In genomic region chr16:21820028-21820907, GRCh38 we compare ENCODE assay signal across 8 cellular contexts. TPM values are rescaled to one million over a fixed set of nuclear protein-coding genes. Genes with fewer than 3 reads are reported as not detected.
DNase-seq lines count a peak whose midpoint lies in the region; ATAC-seq and TF ChIP-seq lines count a peak whose summit lies in the region.
"Not testable (repeated sequence)": the region's sequence is repeated elsewhere in the genome, so short reads cannot be mapped to it uniquely, and the experiment has no call there.

No MANE protein-coding gene starts in this region.

- not testable (repeated sequence) for H3K27me3 ChIP-seq in KMS-11 (ENCODE audit: insufficient read depth, low read depth)

- not testable (repeated sequence) for H3K4me3 ChIP-seq in KMS-11 (IDR thresholded peaks at IDR 0.05; ENCODE audit: insufficient read depth, low read depth, low read length)
- H3K4me3 ChIP-seq in fibroblast of the aortic adventitia (ENCODE audit: low read depth, low read length): peak overlapping the region; percentile 72

- H3K4me1 Mint-ChIP-seq in activated T-helper 2 cell treated with anti-CD3 and anti-CD28 coated beads, Interferon-gamma antibody, Interleukin-2, Interleukin-4, amounts not matched to agents 10 μg/mL and 5 μg/mL and 100 μg/mL, durations not matched to agents 14 hours and 24 hours and 36 hours (ENCODE audit: low read depth): peaks cover 18% of the 10 kb centered on the region
- peaks cover 14 to 19% of the 10 kb centered on the region in 2 donors for H3K4me1 Mint-ChIP-seq in natural killer cell treated with Interleukin-12 subunit alpha and Interleukin-12 subunit beta and Interleukin-15 and Interleukin-18, amount 100 ng/mL, for 72 hours (ENCODE audit: low read depth in 2 of 2)

- intact Hi-C loops in activated T-helper 2 cell treated with anti-CD3 and anti-CD28 coated beads, Interferon-gamma antibody, Interleukin-2, Interleukin-4, amounts not matched to agents 10 μg/mL and 5 μg/mL and 100 μg/mL, durations not matched to agents 14 hours and 24 hours and 36 hours (cut with micrococcal nuclease): loop anchor here (10.0 kb wide), 2 partner anchors 125 to 365 kb away; no protein-coding TSS in a partner anchor

- not testable (repeated sequence) for H3K27me3 Mint-ChIP-seq in activated T-helper 2 cell treated with anti-CD3 and anti-CD28 coated beads, Interferon-gamma antibody, Interleukin-2, Interleukin-4, amounts not matched to agents 10 μg/mL and 5 μg/mL and 100 μg/mL, durations not matched to agents 14 hours and 24 hours and 36 hours (ENCODE audit: low read depth); natural killer cell treated with Interleukin-12 subunit alpha and Interleukin-12 subunit beta and Interleukin-15 and Interleukin-18, amount 100 ng/mL, for 72 hours

- peak overlapping the region; percentile 88 for H3K4me3 Mint-ChIP-seq in activated T-helper 2 cell treated with anti-CD3 and anti-CD28 coated beads, Interferon-gamma antibody, Interleukin-2, Interleukin-4, amounts not matched to agents 10 μg/mL and 5 μg/mL and 100 μg/mL, durations not matched to agents 14 hours and 24 hours and 36 hours (ENCODE audit: low read depth)
- H3K4me3 Mint-ChIP-seq in natural killer cell treated with Interleukin-12 subunit alpha and Interleukin-12 subunit beta and Interleukin-15 and Interleukin-18, amount 100 ng/mL, for 72 hours: peak overlapping the region; percentile 92

- peak overlapping the region; percentile 61 for H3K27ac ChIP-seq in KMS-11

- peak; percentile 94 for ATAC-seq in GM21737 (IDR thresholded peaks at IDR 0.05; ENCODE audit: unreplicated experiment)
- peak; percentile 99 for ATAC-seq in natural killer cell treated with Interleukin-12 subunit alpha and Interleukin-12 subunit beta and Interleukin-15 and Interleukin-18, amount 100 ng/mL, for 72 hours

- H3K4me1 ChIP-seq in KMS-11 (ENCODE audit: low read depth, poor library complexity, severe bottlenecking): not testable (repeated sequence)

- H2AFZ ChIP-seq in KMS-11 (ENCODE audit: low read depth): peak overlapping the region; percentile 78

- peaks cover 21% of the 10 kb centered on the region for H3K36me3 Mint-ChIP-seq in activated T-helper 2 cell treated with anti-CD3 and anti-CD28 coated beads, Interferon-gamma antibody, Interleukin-2, Interleukin-4, amounts not matched to agents 10 μg/mL and 5 μg/mL and 100 μg/mL, durations not matched to agents 14 hours and 24 hours and 36 hours (ENCODE audit: low read depth)
- H3K36me3 Mint-ChIP-seq in natural killer cell treated with Interleukin-12 subunit alpha and Interleukin-12 subunit beta and Interleukin-15 and Interleukin-18, amount 100 ng/mL, for 72 hours: not testable (repeated sequence)

- peak overlapping the region; percentile 66 for H3K9ac ChIP-seq in KMS-11

- DNase-seq in DMS79 treated with DMSO at 0.1 percent for 48 hours (lab: John Stamatoyannopoulos, UW) (peak; percentile 67), RPMI7951 (ENCODE audit: low read depth) (peak; percentile 80), fibroblast of the aortic adventitia (ENCODE audit: low read depth) (peak; percentile 73)
- DNase-seq in activated T-helper 2 cell treated with anti-CD3 and anti-CD28 coated beads, Interferon-gamma antibody, Interleukin-2, Interleukin-4, amounts not matched to agents 10 μg/mL and 5 μg/mL and 100 μg/mL, durations not matched to agents 14 hours and 24 hours and 36 hours (ENCODE audit: low spot score): peak; percentile 66
- peak; percentile 71 for DNase-seq in natural killer cell treated with Interleukin-12 subunit alpha and Interleukin-12 subunit beta and Interleukin-15 and Interleukin-18, amount 100 ng/mL, for 72 hours (ENCODE audit: low spot score)
- peak; percentile 19 to 59 for DNase-seq in stimulated activated CD8-positive, alpha-beta memory T cell treated with anti-CD3 and anti-CD28 coated beads, Interleukin-7, amount 100 ng/mL, for 4 hours (ENCODE audit: low read depth in 2 of 2)

- not testable (repeated sequence) for H3K79me2 ChIP-seq in KMS-11 (ENCODE audit: insufficient read depth, low read depth)

- peak overlapping the region; percentile 53 for H3K4me2 ChIP-seq in KMS-11

- H3K27ac Mint-ChIP-seq in activated T-helper 2 cell treated with anti-CD3 and anti-CD28 coated beads, Interferon-gamma antibody, Interleukin-2, Interleukin-4, amounts not matched to agents 10 μg/mL and 5 μg/mL and 100 μg/mL, durations not matched to agents 14 hours and 24 hours and 36 hours: peak overlapping the region; percentile 95
- H3K27ac Mint-ChIP-seq in natural killer cell treated with Interleukin-12 subunit alpha and Interleukin-12 subunit beta and Interleukin-15 and Interleukin-18, amount 100 ng/mL, for 72 hours: peak overlapping the region; percentile 94 to 98

- H3K9me3 Mint-ChIP-seq in activated T-helper 2 cell treated with anti-CD3 and anti-CD28 coated beads, Interferon-gamma antibody, Interleukin-2, Interleukin-4, amounts not matched to agents 10 μg/mL and 5 μg/mL and 100 μg/mL, durations not matched to agents 14 hours and 24 hours and 36 hours; natural killer cell treated with Interleukin-12 subunit alpha and Interleukin-12 subunit beta and Interleukin-15 and Interleukin-18, amount 100 ng/mL, for 72 hours: not testable (repeated sequence)

- TF ChIP-seq CTCF in KMS-11 (conservative IDR thresholded peaks at IDR 0.05; ENCODE audit: low read depth, low read length); fibroblast of the aortic adventitia (IDR thresholded peaks at IDR 0.05; ENCODE audit: insufficient read depth, low read length): not testable (repeated sequence)

- not testable (repeated sequence) for H4K20me1 ChIP-seq in KMS-11 (ENCODE audit: insufficient read depth)

- not testable (repeated sequence) for H3K36me3 ChIP-seq in KMS-11 (ENCODE audit: insufficient read depth)

RNA-seq across cellular contexts. Expression of gene NPIPB4, which starts 37.3 kb away (rescaled TPM):
- 3.8 TPM in 2 replicates for total RNA-seq in RPMI7951 (2014; rRNA removed; shearing (Covaris generic))
- total RNA-seq in activated T-helper 2 cell treated with anti-CD3 and anti-CD28 coated beads, Interferon-gamma antibody, Interleukin-2, Interleukin-4, amounts not matched to agents 10 μg/mL and 5 μg/mL and 100 μg/mL, durations not matched to agents 14 hours and 24 hours and 36 hours: 190 and 213 TPM in 2 replicates
- 24.8 and 54.0 TPM in 2 replicates for total RNA-seq in fibroblast of the aortic adventitia (ENCODE audit: low replicate concordance)
- 100 to 1,000 TPM; 283 to 712 TPM for total RNA-seq in natural killer cell treated with Interleukin-12 subunit alpha and Interleukin-12 subunit beta and Interleukin-15 and Interleukin-18, amount 100 ng/mL, for 72 hours
